Comparison of ENCODE assay signal across 8 cellular contexts in genomic region chr16:57906385-57907316, GRCh38.
DNase-seq lines count a peak whose midpoint lies in the region; ATAC-seq, FAIRE-seq and TF ChIP-seq lines count a peak whose summit lies in the region.

No MANE protein-coding gene starts in this region.

- H3K23ac ChIP-seq in H1 (ENCODE audit: insufficient read length) = no peak overlapping the region

- H3K4me3 Mint-ChIP-seq in T-cell = no peak overlapping the region

- 48% methylated on average over 27 of the region's 28 CpGs; no CpG with 5 or more reads in 1 of the 2 experiments for WGBS in H1 (ENCODE audit: extremely low coverage in 1 of 2, insufficient coverage in 1 of 2, insufficient read length in 1 of 2, insufficient replicate concordance in 2 of 2, low coverage in 1 of 2, low lambda C conversion rate in 2 of 2, missing lambda C conversion rate in 1 of 2), 2 experiments

- H4K91ac ChIP-seq in H1 (replicated peaks; ENCODE audit: insufficient read length, low read length) = no peak overlapping the region

- H3K9me3 ChIP-seq in H1 (ENCODE audit: insufficient read depth in 2 of 2, low read depth in 1 of 2, low read length in 1 of 2) (no peaks in the 10 kb centered on the region), osteoblast (ENCODE audit: low read depth, low read length) (no peaks in the 10 kb centered on the region)

- H2AFZ ChIP-seq in H1 (ENCODE audit: low read length) = no peak overlapping the region
- peak overlapping the region; percentile 16 for H2AFZ ChIP-seq in osteoblast (ENCODE audit: low read length)

- no peak for FAIRE-seq in H1 (lab: Jason Lieb, UNC)

- H2BK12ac ChIP-seq in H1 (ENCODE audit: low read depth, low read length) = peak overlapping the region; percentile 68; the same call in 1 of the 2 replicates

- TF ChIP-seq RAD21 in H1 (IDR thresholded peaks at IDR 0.05 in 1 of 2, conservative IDR thresholded peaks at IDR 0.05 in 1 of 2; ENCODE audit: low read depth in 2 of 2, low read length in 2 of 2) = peak; percentile 79 to 85

- H3K36me3 ChIP-seq in H1 (ENCODE audit: control insufficient read depth in 2 of 4, insufficient read depth in 4 of 4, low read length in 3 of 4) = no peaks in the 10 kb centered on the region
- no peaks in the 10 kb centered on the region for H3K36me3 ChIP-seq in osteoblast (ENCODE audit: insufficient read depth, low read length)

- H2AK5ac ChIP-seq in H1 (ENCODE audit: low read depth, low read length) = no peak overlapping the region

- DNase-seq in EH (ENCODE audit: low read depth) (peak; percentile 22), T-cell (peak in 16 of 34 experiments; percentile 3 to 43 (median 12)), H1 (ENCODE audit: low read depth in 1 of 2, low spot score in 2 of 2) (peak in 1 of 2 experiments; percentile 88), osteoblast (ENCODE audit: insufficient read length, low spot score, missing footprints) (peak; percentile 48), NCI-H510A treated with DMSO at 0.1 percent for 48 hours (lab: John Stamatoyannopoulos, UW) (no peak), GOT3 (lab: John Stamatoyannopoulos, UW) (no peak), hepatic stellate cell (ENCODE audit: low spot score) (no peak), NCI-H510A (lab: John Stamatoyannopoulos, UW) (no peak)

- no peaks in the 10 kb centered on the region for H3K79me2 ChIP-seq in H1 (ENCODE audit: control insufficient read depth in 1 of 2, insufficient read depth in 2 of 2, low read length in 2 of 2)
- H3K79me2 ChIP-seq in osteoblast (ENCODE audit: insufficient read depth, low read length) = no peaks in the 10 kb centered on the region

- H3K14ac ChIP-seq in H1 (ENCODE audit: insufficient read length) = no peak overlapping the region

- no peak overlapping the region for H3K18ac ChIP-seq in H1 (ENCODE audit: extremely low read depth, low read length)

- no peak overlapping the region for H3K56ac ChIP-seq in H1 (replicated peaks; ENCODE audit: insufficient read length, low read depth, low read length)

- peaks cover 0 to 4% (median 2%) of the 10 kb centered on the region in 3 donors for H3K4me1 Mint-ChIP-seq in T-cell

- no peaks in the 10 kb centered on the region for H3K23me2 ChIP-seq in H1 (ENCODE audit: low read depth, low read length)

- no peaks in the 10 kb centered on the region for H3K79me1 ChIP-seq in H1 (ENCODE audit: low read depth, low read length)

- H3K9ac ChIP-seq in H1 (replicated peaks in 1 of 4; ENCODE audit: extremely low read depth in 1 of 4, low read depth in 3 of 4, low read length in 3 of 4) = no peak overlapping the region

- H3K4me2 ChIP-seq in H1 (ENCODE audit: insufficient read depth in 1 of 2, low read depth in 2 of 2, low read length in 2 of 2) (no peak overlapping the region), osteoblast (ENCODE audit: insufficient read depth, low read length) (peak overlapping the region; percentile 48)

- H4K20me1 ChIP-seq in H1 (replicated peaks in 1 of 2; ENCODE audit: control insufficient read depth in 1 of 2, insufficient read depth in 2 of 2, low read length in 2 of 2) = peaks cover 0 to 3% of the 10 kb centered on the region in 2 experiments
- H4K20me1 ChIP-seq in osteoblast (ENCODE audit: insufficient read depth, low read length) = no peaks in the 10 kb centered on the region

- peaks cover 0 to under 1% (median 0%) of the 10 kb centered on the region in 4 experiments; a peak in 1 of 7 replicates for H3K4me1 ChIP-seq in H1 (replicated peaks in 1 of 4; ENCODE audit: control insufficient read depth in 3 of 4, insufficient read depth in 4 of 4, low read length in 3 of 4)
- H3K4me1 ChIP-seq in osteoblast (ENCODE audit: insufficient read depth, low read length) = peaks cover 5% of the 10 kb centered on the region

- no peak overlapping the region for H2BK15ac ChIP-seq in H1 (ENCODE audit: low read length)

- no peaks in the 10 kb centered on the region for H3K36me3 Mint-ChIP-seq in T-cell

- ATAC-seq in T-cell (replicated peaks in 1 of 4) = peak in 3 of 4 experiments; percentile 49 to 60 (median 57)

- H3K27me3 ChIP-seq in H1 (replicated peaks in 1 of 4; ENCODE audit: control insufficient read depth in 3 of 4, extremely low read depth in 1 of 4, insufficient read depth in 3 of 4, low read length in 3 of 4) (no peaks in the 10 kb centered on the region), osteoblast (ENCODE audit: insufficient read depth, low read length) (peaks cover 36% of the 10 kb centered on the region)

- H3K9me3 Mint-ChIP-seq in T-cell = no peaks in the 10 kb centered on the region

- TF ChIP-seq POLR2A in H1 (IDR thresholded peaks at IDR 0.05; ENCODE audit: control extremely low read depth in 1 of 2, low read depth in 2 of 2, low read length in 2 of 2) = no peak

- no peak overlapping the region for H2BK5ac ChIP-seq in H1 (ENCODE audit: low read depth, low read length)

- no peak for TF ChIP-seq EP300 in H1 (IDR thresholded peaks at IDR 0.05; ENCODE audit: borderline replicate concordance in 1 of 2, low read depth in 2 of 2, low read length in 2 of 2)

- TF ChIP-seq CTCF in H1 (IDR thresholded peaks at IDR 0.05; ENCODE audit: control extremely low read depth in 1 of 3, insufficient read depth in 1 of 3, low read depth in 1 of 3, low read length in 3 of 3) (peak; percentile 77 to 85 (median 80)), osteoblast (IDR thresholded peaks at IDR 0.05; ENCODE audit: extremely low read depth, low read depth, low read length) (peak; percentile 50)

- no peak overlapping the region for H2BK120ac ChIP-seq in H1 (replicated peaks; ENCODE audit: low read depth, low read length)

- H3K27ac ChIP-seq in H1 (ENCODE audit: low read depth, low read length) (no peak overlapping the region), osteoblast (ENCODE audit: low read depth, low read length) (no peak overlapping the region)

- H3K4ac ChIP-seq in H1 (replicated peaks; ENCODE audit: insufficient read length, low read depth, low read length) = no peak overlapping the region

- H4K8ac ChIP-seq in H1 (ENCODE audit: extremely low read depth, insufficient read depth, low read length) = no peak overlapping the region; the same call in 1 of the 2 replicates

- no peak overlapping the region for H4K5ac ChIP-seq in H1 (ENCODE audit: insufficient read length, low read depth, low read length)

- POLR2A ChIA-PET in T-cell (lab: Charles Lee) (no interaction called here), H1 (lab: Charles Lee; ENCODE audit: partially characterized antibody) (interaction anchor here (0.7 to 1.2 kb wide), 3 partner anchors 40 to 64 kb away, joined by 3 read pairs; no protein-coding TSS in a partner anchor)

- CTCF ChIA-PET in T-cell (lab: Charles Lee) (interaction anchor here (0.5 to 1.2 kb wide), 5 partner anchors 94 to 996 kb away, joined by 3 to 8 read pairs (median 4); partner anchors contain the start of gene USB1 (in 1 of the 2)), H1 (lab: Charles Lee; ENCODE audit: partially characterized antibody) (interaction anchor here (0.5 to 16.4 kb wide), 45 partner anchors 9 to 279 kb away, joined by 3 to 305 read pairs (median 7); partner anchors contain the start of genes CNGB1, KATNB1, USB1 and ZNF319)

- no peak overlapping the region for H3K4me3 ChIP-seq in H1 (ENCODE audit: extremely low read depth in 1 of 4, insufficient read depth in 2 of 4, low read depth in 3 of 4, low read length in 4 of 4)
- peak overlapping the region; percentile 16 for H3K4me3 ChIP-seq in osteoblast (ENCODE audit: insufficient read depth, low read length)

- no peak overlapping the region for H3K27ac Mint-ChIP-seq in T-cell

- H3K27me3 Mint-ChIP-seq in T-cell = peaks cover 10 to 12% of the 10 kb centered on the region in 2 donors

- H2BK20ac ChIP-seq in H1 (ENCODE audit: low read length) = no peak overlapping the region

TF ChIP-seq in H1, 55 proteins besides CTCF, POLR2A, EP300 and RAD21:
- TF ChIP-seq CREB1 (IDR thresholded peaks at IDR 0.05) = peak; percentile 60; the same call in 1 of the 2 replicates
- no peak for TF ChIP-seq JUND (IDR thresholded peaks at IDR 0.05; ENCODE audit: low read length)
- TF ChIP-seq SIN3A (conservative IDR thresholded peaks at IDR 0.05 in 1 of 2, IDR thresholded peaks at IDR 0.05 in 1 of 2; ENCODE audit: low read depth in 1 of 2, low read length in 2 of 2) = peak in 1 of 2 experiments; percentile 59; a peak in 1 of 4 replicates
- peak; percentile 4; the same call in 1 of the 2 replicates for TF ChIP-seq USF2 (IDR thresholded peaks at IDR 0.05; ENCODE audit: low read length)
- no peak for TF ChIP-seq SP2 (IDR thresholded peaks at IDR 0.05; ENCODE audit: low read length)
- TF ChIP-seq RFX5 (IDR thresholded peaks at IDR 0.05; ENCODE audit: borderline replicate concordance, low read depth, low read length) = peak; percentile 80
TF ChIP-seq in H1: peak in this region for 4.

Comparison
In these comparisons a context has a peak if more than half of its experiments do, and no peak if none do; other contexts are left out.
1. DNase-seq: peak in EH (single experiment) and osteoblast (single experiment); none in NCI-H510A treated with DMSO at 0.1 percent for 48 hours (single experiment), GOT3 (single experiment), hepatic stellate cell (single experiment) and NCI-H510A (single experiment).